Comparison of ENCODE assay signal across 8 cellular contexts in genomic region chr9:2621678-2622360, GRCh38. TPM values are rescaled to one million over a fixed set of nuclear protein-coding genes. Genes with fewer than 3 reads are reported as not detected.
DNase-seq lines count a peak whose midpoint lies in the region; ATAC-seq and TF ChIP-seq lines count a peak whose summit lies in the region.

Gene VLDLR (plus strand): TSS chr9:2621787. CDS start chr9:2622190, 403 bp downstream.

- H3K27ac Mint-ChIP-seq in naive thymus-derived CD8-positive, alpha-beta T cell, result peak within 1 kb of the TSS in 1 of 10 donors; percentile 10

- H3K4me3 Mint-ChIP-seq in activated T-cell treated with anti-CD3 and anti-CD28 coated beads, Interleukin-2, amount 50 U/mL, for 4 hours, result peak within 1 kb of the TSS; percentile 85
- peak within 1 kb of the TSS; percentile 71 to 91 (median 82) for H3K4me3 Mint-ChIP-seq in naive thymus-derived CD8-positive, alpha-beta T cell

- peaks cover 54% of the 10 kb centered on the region for H3K27me3 Mint-ChIP-seq in activated T-cell treated with anti-CD3 and anti-CD28 coated beads, Interleukin-2, amount 50 U/mL, for 4 hours (ENCODE audit: low read depth)
- H3K27me3 Mint-ChIP-seq in naive thymus-derived CD8-positive, alpha-beta T cell, result peaks cover 31 to 77% (median 64%) of the 10 kb centered on the region in 5 donors

- H3K27me3 ChIP-seq in transverse colon, result peaks cover 14% of the 10 kb centered on the region

- H3K9me3 Mint-ChIP-seq in activated T-cell treated with anti-CD3 and anti-CD28 coated beads, Interleukin-2, amount 50 U/mL, for 4 hours, result no peaks in the 10 kb centered on the region
- H3K9me3 Mint-ChIP-seq in naive thymus-derived CD8-positive, alpha-beta T cell, result no peaks in the 10 kb centered on the region

- intact Hi-C loops in transverse colon (cut with DNase I; ENCODE audit: low total_unique reads), result no loop called here

- no peak for TF ChIP-seq EP300 in transverse colon (IDR thresholded peaks at IDR 0.05; ENCODE audit: low read depth)

- in situ Hi-C loops in transverse colon (cut with MboI; ENCODE audit: low pct_ligation_motif_present in 1 of 4, low pct_unique_long_range_greater_than_20kb in 1 of 4, low sequenced_read_pairs in 3 of 4), result no loop called here

- H3K4me1 ChIP-seq in transverse colon, result peaks cover 0 to 17% (median 10%) of the 10 kb centered on the region in 4 donors

- H3K27ac ChIP-seq in transverse colon, result peak within 1 kb of the TSS; percentile 28 to 78 (median 65)

- 0% methylated on average over 45 of the region's 71 CpGs; no CpG with 5 or more reads in 1 of the 2 donors for WGBS in transverse colon (ENCODE audit: low coverage in 1 of 2), 2 donors

- TF ChIP-seq POLR2A in transverse colon (IDR thresholded peaks at IDR 0.05), result no peak

- peak; percentile 40 for ATAC-seq in HG02642 (IDR thresholded peaks at IDR 0.05; ENCODE audit: poor library complexity, unreplicated experiment)
- ATAC-seq in activated T-cell treated with anti-CD3 and anti-CD28 coated beads, Interleukin-2, amount 50 U/mL, for 4 hours, result peak; percentile 44 to 55
- ATAC-seq in naive thymus-derived CD8-positive, alpha-beta T cell, result peak; percentile 30 to 52

- POLR2A ChIA-PET in naive thymus-derived CD8-positive, alpha-beta T cell (lab: Charles Lee), result no interaction called here

- peaks cover 12% of the 10 kb centered on the region for H3K4me1 Mint-ChIP-seq in activated T-cell treated with anti-CD3 and anti-CD28 coated beads, Interleukin-2, amount 50 U/mL, for 4 hours (ENCODE audit: low read depth)
- peaks cover 7 to 24% (median 19%) of the 10 kb centered on the region in 4 donors for H3K4me1 Mint-ChIP-seq in naive thymus-derived CD8-positive, alpha-beta T cell

- no peaks in the 10 kb centered on the region for H3K36me3 Mint-ChIP-seq in activated T-cell treated with anti-CD3 and anti-CD28 coated beads, Interleukin-2, amount 50 U/mL, for 4 hours (ENCODE audit: insufficient read depth)
- peaks cover 0 to 5% (median 2%) of the 10 kb centered on the region in 3 donors for H3K36me3 Mint-ChIP-seq in naive thymus-derived CD8-positive, alpha-beta T cell

- H3K9me3 ChIP-seq in transverse colon, result no peaks in the 10 kb centered on the region

- DNase-seq in NCI-H524 (lab: John Stamatoyannopoulos, UW) (peak; percentile 41 to 59), NCI-H524 treated with DMSO at 0.1 percent for 48 hours (lab: John Stamatoyannopoulos, UW) (no peak), NCI-H1930 (lab: John Stamatoyannopoulos, UW) (peak; percentile 78 to 85), fibroblast of the aortic adventitia (ENCODE audit: low read depth) (peak; percentile 34), transverse colon (peak; percentile 53)
- peak; percentile 7 for DNase-seq in activated T-cell treated with anti-CD3 and anti-CD28 coated beads, Interleukin-2, amount 50 U/mL, for 4 hours
- DNase-seq in naive thymus-derived CD8-positive, alpha-beta T cell, result peak in 1 of 10 donors; percentile 4

- no peaks in the 10 kb centered on the region for H3K36me3 ChIP-seq in transverse colon

- peak within 1 kb of the TSS; percentile 84 for H3K4me3 ChIP-seq in fibroblast of the aortic adventitia (ENCODE audit: low read depth, low read length)
- H3K4me3 ChIP-seq in transverse colon, result peak within 1 kb of the TSS; percentile 46 to 71 (median 68)

- TF ChIP-seq CTCF in fibroblast of the aortic adventitia (IDR thresholded peaks at IDR 0.05; ENCODE audit: insufficient read depth, low read length) (no peak), transverse colon (IDR thresholded peaks at IDR 0.05) (no peak)

RNA-seq across cellular contexts. Expression of gene VLDLR, which starts in this region (rescaled TPM):
- total RNA-seq in activated T-cell treated with anti-CD3 and anti-CD28 coated beads, Interleukin-2, amount 50 U/mL, for 4 hours, result 1 to 10 TPM; 1.5 to 4.6 (median 3.0) TPM
- total RNA-seq in fibroblast of the aortic adventitia (ENCODE audit: low replicate concordance) (12.7 and 41.3 TPM in 2 replicates), transverse colon (10 to 100 TPM in 2 of 4 donors, 1 to 10 TPM in 1, under 1 TPM in 1; 0.80 to 14.0 (median 9.6) TPM)
- under 1 TPM in 1 of 2 experiments, not detected in 1; 0.16 TPM for total RNA-seq in naive thymus-derived CD8-positive, alpha-beta T cell
- under 1 TPM in 1 of 3 donors, not detected in 2; 0.35 TPM for polyA plus RNA-seq in naive thymus-derived CD8-positive, alpha-beta T cell

Comparison
In these comparisons a context has a peak if more than half of its experiments do, and no peak if none do; other contexts are left out.
1. Peak in ATAC-seq in naive thymus-derived CD8-positive, alpha-beta T cell; RNA of the gene not detected or under 1 TPM.